Comparison of ENCODE assay signal across 27 cellular contexts in genomic region chr16:82259731-82260130, GRCh38.
"Had no signal": no experiment of that assay in that cellular context is flagged by ENCODE, and none has a peak within 500 bp of the region (broad histone marks: within the 10 kb centered on the region; RNA-seq: fewer than 3 reads in every experiment).

No MANE protein-coding gene starts in this region.

- ATAC-seq: stimulated activated naive B cell treated with anti-CD40 and anti-IgM and Interleukin-4, amounts not matched to agents 10 μg/mL and 1 μg/mL and 100 μg/mL, for 72 hours; stimulated activated naive CD8-positive, alpha-beta T cell treated with anti-CD3 and anti-CD28 coated beads, Interleukin-15, amount 100 ng/mL, for 72 hours; stimulated activated naive CD8-positive, alpha-beta T cell treated with anti-CD3 and anti-CD28 coated beads, Interleukin-15, Interleukin-2, amounts not matched to agents 100 U/mL and 50 U/mL, for 24 hours; upper lobe of right lung had no signal

- DNase-seq: stimulated activated CD4-positive, alpha-beta T cell treated with anti-CD3 and anti-CD28 coated beads, Interleukin-2, amount 100 ng/mL, for 48 hours; stimulated activated CD4-positive, alpha-beta T cell treated with anti-CD3 and anti-CD28 coated beads, Interleukin-4, amount 100 ng/mL, for 1 hour; stimulated activated CD4-positive, alpha-beta T cell treated with anti-CD3 and anti-CD28 coated beads, Interleukin-4, amount 100 ng/mL, for 24 hours; stimulated activated CD4-positive, alpha-beta T cell treated with anti-CD3 and anti-CD28 coated beads, Interleukin-4, amount 100 ng/mL, for 4 hours; stimulated activated CD8-positive, alpha-beta memory T cell treated with anti-CD3 and anti-CD28 coated beads, Interleukin-4, amount 100 ng/mL, for 48 hours; stimulated activated naive B cell treated with anti-CD40 and anti-IgM and Interleukin-4, amounts not matched to agents 10 μg/mL and 1 μg/mL and 100 μg/mL, for 72 hours; stimulated activated naive CD4-positive, alpha-beta T cell; stimulated activated naive CD4-positive, alpha-beta T cell treated with Interleukin-2 at 50 U/mL for 16 hours; stimulated activated naive CD8-positive, alpha-beta T cell treated with anti-CD3 and anti-CD28 coated beads, Interleukin-15, amount 100 ng/mL, for 72 hours; stimulated activated naive CD8-positive, alpha-beta T cell treated with anti-CD3 and anti-CD28 coated beads, Interleukin-15, Interleukin-2, amounts not matched to agents 100 U/mL and 50 U/mL, for 24 hours; stomach; substantia nigra; testis; thyroid gland; tibial artery; transverse colon; trophoblast cell; upper lobe of left lung; upper lobe of right lung; uterus had no signal

- H3K27ac ChIP-seq: stomach, suprapubic skin, testis, thoracic aorta, thyroid gland, tibial artery, tibial nerve, transverse colon, upper lobe of left lung, upper lobe of right lung, uterus, vagina had no signal

- H3K9me3 Mint-ChIP-seq: type B pancreatic cell had no signal

- H3K36me3 Mint-ChIP-seq: stimulated activated effector memory CD8-positive, alpha-beta T cell treated with anti-CD3 and anti-CD28 coated beads, Interleukin-12 subunit alpha, Interleukin-12 subunit beta, amount 100 ng/mL, for 72 hours; stimulated activated naive B cell treated with anti-CD40 and anti-IgM and Interleukin-4, amounts not matched to agents 10 μg/mL and 1 μg/mL and 100 μg/mL, for 72 hours; type B pancreatic cell had no signal

- H3K4me3 ChIP-seq: stomach, suprapubic skin, testis, thoracic aorta, thyroid gland, tibial artery, tibial nerve, transverse colon, upper lobe of left lung, upper lobe of right lung, uterus, vagina had no signal

- H3K4me1 ChIP-seq: suprapubic skin, testis, transverse colon, uterus, vagina had no signal

- H3K9me3 ChIP-seq: stomach, suprapubic skin, testis, thoracic aorta, thyroid gland, tibial artery, tibial nerve, transverse colon, upper lobe of left lung, upper lobe of right lung, uterus, vagina had no signal

- H3K4me3 Mint-ChIP-seq: stimulated activated effector memory CD8-positive, alpha-beta T cell treated with anti-CD3 and anti-CD28 coated beads, Interleukin-12 subunit alpha, Interleukin-12 subunit beta, amount 100 ng/mL, for 72 hours; stimulated activated naive B cell treated with anti-CD40 and anti-IgM and Interleukin-4, amounts not matched to agents 10 μg/mL and 1 μg/mL and 100 μg/mL, for 72 hours; stimulated activated naive CD8-positive, alpha-beta T cell treated with anti-CD3 and anti-CD28 coated beads, Interleukin-15, amount 100 ng/mL, for 72 hours; stimulated activated naive CD8-positive, alpha-beta T cell treated with anti-CD3 and anti-CD28 coated beads, Interleukin-15, Interleukin-2, amounts not matched to agents 100 ng/mL and 50 ng/mL, for 24 hours; type B pancreatic cell had no signal

- H3K27ac Mint-ChIP-seq: stimulated activated effector memory CD8-positive, alpha-beta T cell treated with anti-CD3 and anti-CD28 coated beads, Interleukin-12 subunit alpha, Interleukin-12 subunit beta, amount 100 ng/mL, for 72 hours; stimulated activated naive B cell treated with anti-CD40 and anti-IgM and Interleukin-4, amounts not matched to agents 10 μg/mL and 1 μg/mL and 100 μg/mL, for 72 hours; stimulated activated naive CD8-positive, alpha-beta T cell treated with anti-CD3 and anti-CD28 coated beads, Interleukin-15, amount 100 ng/mL, for 72 hours; stimulated activated naive CD8-positive, alpha-beta T cell treated with anti-CD3 and anti-CD28 coated beads, Interleukin-15, Interleukin-2, amounts not matched to agents 100 ng/mL and 50 ng/mL, for 24 hours; type B pancreatic cell had no signal

- H3K36me3 ChIP-seq: stomach, suprapubic skin, thoracic aorta, thyroid gland, tibial artery, tibial nerve, transverse colon, upper lobe of left lung, upper lobe of right lung, uterus, vagina had no signal

- H3K4me1 Mint-ChIP-seq: stimulated activated naive B cell treated with anti-CD40 and anti-IgM and Interleukin-4, amounts not matched to agents 10 μg/mL and 1 μg/mL and 100 μg/mL, for 72 hours; stimulated activated naive CD8-positive, alpha-beta T cell treated with anti-CD3 and anti-CD28 coated beads, Interleukin-15, amount 100 ng/mL, for 72 hours had no signal

- H3K27me3 ChIP-seq: stomach, suprapubic skin, testis, thyroid gland, tibial artery, tibial nerve, upper lobe of left lung, upper lobe of right lung, uterus, vagina had no signal
